In genomic region chr14:50920482-50921225, GRCh38 we compare ENCODE assay signal across 13 cellular contexts. TPM values are rescaled to one million over a fixed set of nuclear protein-coding genes. Genes with fewer than 3 reads are reported as not detected.
DNase-seq lines count a peak whose midpoint lies in the region; ATAC-seq, FAIRE-seq and TF ChIP-seq lines count a peak whose summit lies in the region.
"Had no signal": no experiment of that assay in that cellular context is flagged by ENCODE, and none has a peak within 500 bp of the region (broad histone marks: within the 10 kb centered on the region; RNA-seq: fewer than 3 reads in every experiment).

No MANE protein-coding gene starts in this region.

- POLR2A ChIA-PET in naive thymus-derived CD8-positive, alpha-beta T cell (lab: Charles Lee), result no interaction called here

- peaks cover 100% of the 10 kb centered on the region for H3K36me3 ChIP-seq in RWPE2 (ENCODE audit: low read depth)

- H3K9me3 Mint-ChIP-seq in naive thymus-derived CD8-positive, alpha-beta T cell, result no peaks in the 10 kb centered on the region
- peaks cover 1% of the 10 kb centered on the region for H3K9me3 Mint-ChIP-seq in glutamatergic neuron (ENCODE audit: unreplicated experiment)
- H3K9me3 Mint-ChIP-seq: activated naive CD4-positive, alpha-beta T cell treated with anti-CD3 and anti-CD28 coated beads for 36 hours; stimulated activated memory B cell treated with anti-CD40 and anti-IgM and Interleukin-4, amounts not matched to agents 10 μg/mL and 1 μg/mL and 100 μg/mL, for 72 hours had no signal

- no peaks in the 10 kb centered on the region for H3K4me1 ChIP-seq in RWPE2 (ENCODE audit: insufficient read depth, poor library complexity, severe bottlenecking)

- H3K27ac ChIP-seq in RWPE2 (ENCODE audit: poor library complexity, severe bottlenecking), result peak overlapping the region; percentile 3

- DNase-seq in H54 (ENCODE audit: insufficient read length, low spot score) (peak; percentile 6), RWPE2 (ENCODE audit: low spot score) (no peak), fibroblast of peridontal ligament (ENCODE audit: extremely low read depth) (peak; percentile 95), sciatic nerve (ENCODE audit: low spot score) (no peak), glutamatergic neuron (no peak), anterior cingulate cortex (lab: John Stamatoyannopoulos, UW) (no peak)
- no peak for DNase-seq in naive thymus-derived CD8-positive, alpha-beta T cell
- DNase-seq: activated naive CD4-positive, alpha-beta T cell treated with anti-CD3 and anti-CD28 coated beads for 36 hours; hippocampal formation; NCI-H2227 treated with DMSO at 0.1 percent for 48 hours had no signal

- no peaks in the 10 kb centered on the region for H3K36me3 Mint-ChIP-seq in naive thymus-derived CD8-positive, alpha-beta T cell
- H3K36me3 Mint-ChIP-seq in glutamatergic neuron (ENCODE audit: unreplicated experiment), result no peaks in the 10 kb centered on the region
- H3K36me3 Mint-ChIP-seq: stimulated activated memory B cell treated with anti-CD40 and anti-IgM and Interleukin-4, amounts not matched to agents 10 μg/mL and 1 μg/mL and 100 μg/mL, for 72 hours had no signal

- no peak for TF ChIP-seq POLR2A in H54 (IDR thresholded peaks at IDR 0.05; ENCODE audit: low read depth, low read length)

- no peaks in the 10 kb centered on the region for H3K9me3 ChIP-seq in RWPE2 (ENCODE audit: severe bottlenecking)

- no peak overlapping the region for H3K27ac Mint-ChIP-seq in naive thymus-derived CD8-positive, alpha-beta T cell
- H3K27ac Mint-ChIP-seq in glutamatergic neuron (ENCODE audit: unreplicated experiment), result no peak overlapping the region
- H3K27ac Mint-ChIP-seq: activated naive CD4-positive, alpha-beta T cell treated with anti-CD3 and anti-CD28 coated beads for 36 hours; stimulated activated memory B cell treated with anti-CD40 and anti-IgM and Interleukin-4, amounts not matched to agents 10 μg/mL and 1 μg/mL and 100 μg/mL, for 72 hours had no signal

- H3K4me3 ChIP-seq in RWPE2 (ENCODE audit: severe bottlenecking), result no peak overlapping the region
- H3K4me3 ChIP-seq: GM12878 had no signal

- intact Hi-C loops in sciatic nerve (cut with DNase I), result no loop called here

- H3K27me3 Mint-ChIP-seq in naive thymus-derived CD8-positive, alpha-beta T cell, result peaks cover 0 to 9% (median 1%) of the 10 kb centered on the region in 5 donors
- H3K27me3 Mint-ChIP-seq in glutamatergic neuron (ENCODE audit: unreplicated experiment), result no peaks in the 10 kb centered on the region

- TF ChIP-seq CTCF in RWPE2 (IDR thresholded peaks at IDR 0.05; ENCODE audit: poor library complexity, severe bottlenecking), result no peak
- no peak for TF ChIP-seq CTCF in glutamatergic neuron (IDR thresholded peaks at IDR 0.05; ENCODE audit: partially characterized antibody, unreplicated experiment)

- H3K4me3 Mint-ChIP-seq in naive thymus-derived CD8-positive, alpha-beta T cell, result no peak overlapping the region
- H3K4me3 Mint-ChIP-seq in glutamatergic neuron (ENCODE audit: unreplicated experiment), result no peak overlapping the region
- H3K4me3 Mint-ChIP-seq: activated naive CD4-positive, alpha-beta T cell treated with anti-CD3 and anti-CD28 coated beads for 36 hours; stimulated activated memory B cell treated with anti-CD40 and anti-IgM and Interleukin-4, amounts not matched to agents 10 μg/mL and 1 μg/mL and 100 μg/mL, for 72 hours had no signal

- ATAC-seq in RWPE2 (ENCODE audit: low read depth) (peak; percentile 79), sciatic nerve (peak; percentile 83)
- ATAC-seq in naive thymus-derived CD8-positive, alpha-beta T cell, result no peak
- ATAC-seq: GM12878; stimulated activated memory B cell treated with anti-CD40 and anti-IgM and Interleukin-4, amounts not matched to agents 10 μg/mL and 1 μg/mL and 100 μg/mL, for 72 hours had no signal

- H3K27me3 ChIP-seq in RWPE2 (ENCODE audit: insufficient read depth, poor library complexity, severe bottlenecking), result no peaks in the 10 kb centered on the region

- FAIRE-seq in H54 (lab: Jason Lieb, UNC), result no peak
- FAIRE-seq: GM12878 had no signal

- no peaks in the 10 kb centered on the region for H3K4me1 Mint-ChIP-seq in naive thymus-derived CD8-positive, alpha-beta T cell
- peaks cover 11% of the 10 kb centered on the region for H3K4me1 Mint-ChIP-seq in glutamatergic neuron (ENCODE audit: low read depth, unreplicated experiment)
- H3K4me1 Mint-ChIP-seq: stimulated activated memory B cell treated with anti-CD40 and anti-IgM and Interleukin-4, amounts not matched to agents 10 μg/mL and 1 μg/mL and 100 μg/mL, for 72 hours had no signal

RNA-seq across cellular contexts. Expression of gene PYGL, which starts 23.6 kb away (rescaled TPM):
- total RNA-seq in sciatic nerve (72.1 TPM), glutamatergic neuron (ENCODE audit: unreplicated experiment) (1.2 TPM)
- under 1 TPM; 0.33 to 0.39 TPM for total RNA-seq in naive thymus-derived CD8-positive, alpha-beta T cell
- under 1 TPM in 2 of 3 donors, not detected in 1; 0.06 to 0.10 TPM for polyA plus RNA-seq in naive thymus-derived CD8-positive, alpha-beta T cell

RNA-seq across cellular contexts. Expression of gene ABHD12B, which starts 48.8 kb away (rescaled TPM):
- total RNA-seq in sciatic nerve (not detected), glutamatergic neuron (ENCODE audit: unreplicated experiment) (0.61 TPM)
- total RNA-seq in naive thymus-derived CD8-positive, alpha-beta T cell, result not detected
- not detected for polyA plus RNA-seq in naive thymus-derived CD8-positive, alpha-beta T cell
- total RNA-seq: activated naive CD4-positive, alpha-beta T cell treated with anti-CD3 and anti-CD28 coated beads for 36 hours; GM12878; pulmonary artery endothelial cell had no signal
- polyA plus RNA-seq: GM12878 had no signal

Comparison
In these comparisons a context has a peak if more than half of its experiments do, and no peak if none do; other contexts are left out.
1. DNase-seq: peak in H54 (single experiment) and fibroblast of peridontal ligament (single experiment); none in RWPE2 (single experiment), sciatic nerve (single experiment), naive thymus-derived CD8-positive, alpha-beta T cell (0 of 10), glutamatergic neuron (single experiment) and anterior cingulate cortex (0 of 58).
2. ATAC-seq: peak in RWPE2 (single experiment) and sciatic nerve (single experiment); none in naive thymus-derived CD8-positive, alpha-beta T cell (0 of 2).
3. RNA of gene PYGL, which starts 23.6 kb away (total RNA-seq): 72.1 TPM in sciatic nerve (single experiment); 1.2 TPM in glutamatergic neuron (single experiment) and 0.33 to 0.39 TPM in naive thymus-derived CD8-positive, alpha-beta T cell; every median in the first group is over 10 times any median in the second.